ENCODE assay signal across 8 cellular contexts in genomic region chr1:169367686-169368405, GRCh38. TPM values are rescaled to one million over a fixed set of nuclear protein-coding genes. Genes with fewer than 3 reads are reported as not detected.
DNase-seq lines count a peak whose midpoint lies in the region; TF ChIP-seq lines count a peak whose summit lies in the region.

Gene BLZF1, plus strand, starts transcription at chr1:169368195. Its CDS starts 1,328 bp downstream, at chr1:169369523.
Gene NME7, minus strand, starts transcription at chr1:169367797. Its CDS starts 87 bp downstream, at chr1:169367710.

- peaks cover 8% of the 10 kb centered on the region for H3K36me3 Mint-ChIP-seq in HFFc6 (ENCODE audit: low read depth)
- H3K36me3 Mint-ChIP-seq in activated naive CD4-positive, alpha-beta T cell treated with anti-CD3 and anti-CD28 coated beads for 36 hours (ENCODE audit: low read depth) = no peaks in the 10 kb centered on the region

- H3K4me3 Mint-ChIP-seq in HFFc6 = no peak within 1 kb of the TSS
- peak within 1 kb of the TSS; percentile 50 for H3K4me3 Mint-ChIP-seq in activated naive CD4-positive, alpha-beta T cell treated with anti-CD3 and anti-CD28 coated beads for 36 hours

- intact Hi-C loops in activated naive CD4-positive, alpha-beta T cell treated with anti-CD3 and anti-CD28 coated beads for 36 hours (cut with micrococcal nuclease) = loop anchor here (1.0 to 5.0 kb wide), 21 partner anchors 22 to 1433 kb away; partner anchors contain the start of genes ATP1B1, GORAB, KIFAP3 and METTL18

- peak within 1 kb of the TSS; percentile 98 for H3K4me3 ChIP-seq in NB4 (ENCODE audit: low read depth, low read length)

- no peak within 1 kb of the TSS; the same call in 1 of the 2 replicates for H3K27ac Mint-ChIP-seq in HFFc6
- H3K27ac Mint-ChIP-seq in activated naive CD4-positive, alpha-beta T cell treated with anti-CD3 and anti-CD28 coated beads for 36 hours = no peak within 1 kb of the TSS

- DNase-seq in GM03348 (ENCODE audit: low spot score) (peak; percentile 92), HFFc6 (peak; percentile 98), NB4 (ENCODE audit: low read depth) (peak; percentile 95), SK-N-DZ (ENCODE audit: low spot score) (peak; percentile 95), glomerular endothelial cell (ENCODE audit: extremely low read depth, low read depth, low spot score) (peak; percentile 87), occipital lobe (lab: John Stamatoyannopoulos, UW) (peak; percentile 94)
- DNase-seq in activated naive CD4-positive, alpha-beta T cell treated with anti-CD3 and anti-CD28 coated beads for 36 hours = peak; percentile 99

- H3K27me3 Mint-ChIP-seq in HFFc6 (ENCODE audit: insufficient read depth) = no peaks in the 10 kb centered on the region
- H3K27me3 Mint-ChIP-seq in activated naive CD4-positive, alpha-beta T cell treated with anti-CD3 and anti-CD28 coated beads for 36 hours (ENCODE audit: low read depth) = no peaks in the 10 kb centered on the region

- peaks cover 20% of the 10 kb centered on the region for H3K4me1 Mint-ChIP-seq in HFFc6 (ENCODE audit: low read depth)
- H3K4me1 Mint-ChIP-seq in activated naive CD4-positive, alpha-beta T cell treated with anti-CD3 and anti-CD28 coated beads for 36 hours (ENCODE audit: low read depth) = peaks cover 29% of the 10 kb centered on the region

- H3K9me3 Mint-ChIP-seq in HFFc6 = peaks cover 1% of the 10 kb centered on the region; the same call in 1 of the 2 replicates
- H3K9me3 Mint-ChIP-seq in activated naive CD4-positive, alpha-beta T cell treated with anti-CD3 and anti-CD28 coated beads for 36 hours = no peaks in the 10 kb centered on the region

- peak within 1 kb of the TSS; percentile 31 for H3K27ac ChIP-seq in temporal lobe (ENCODE audit: low read depth, low read length)

- no peak for TF ChIP-seq CTCF in HFFc6 (IDR thresholded peaks at IDR 0.05)
- TF ChIP-seq CTCF in NB4 (IDR thresholded peaks at IDR 0.05; ENCODE audit: low read depth, low read length) = no peak

- CTCF ChIA-PET in activated naive CD4-positive, alpha-beta T cell treated with anti-CD3 and anti-CD28 coated beads for 36 hours (lab: Charles Lee) = interaction anchor here (0.8 to 1.2 kb wide), 4 partner anchors 15 to 524 kb away, joined by 3 read pairs; no protein-coding TSS in a partner anchor

- TF ChIP-seq POLR2A in NB4 (IDR thresholded peaks at IDR 0.05; ENCODE audit: extremely low read depth, insufficient read length) = no peak

RNA-seq across cellular contexts. Expression of gene BLZF1, which starts in this region (rescaled TPM):
- total RNA-seq in HFFc6 (2021; fragmentation: NEBNext Ultra II Directional; extraction: Animal tissue kit (Norgen Biotek cat#: 25700)) = 10 to 100 TPM; 33.2 to 37.3 (median 35.9) TPM
- 8.4 and 11.6 TPM in 2 replicates for polyA plus RNA-seq in SK-N-DZ (2014; cell fraction: cytosol; rRNA removed)
- 17.0 and 19.7 TPM in 2 replicates for polyA plus RNA-seq in SK-N-DZ (2014; cell fraction: nucleus; rRNA removed)
- 1 to 10 TPM; 5.6 to 6.0 TPM for total RNA-seq in activated naive CD4-positive, alpha-beta T cell treated with anti-CD3 and anti-CD28 coated beads for 36 hours
- total RNA-seq in glomerular endothelial cell (16.8 and 21.8 TPM in 2 replicates), occipital lobe (37.3 TPM), temporal lobe (24.3 TPM)

RNA-seq across cellular contexts. Expression of gene NME7, which starts in this region (rescaled TPM):
- 10 to 100 TPM; 16.0 to 22.2 (median 18.7) TPM for total RNA-seq in HFFc6 (2021; fragmentation: NEBNext Ultra II Directional; extraction: Animal tissue kit (Norgen Biotek cat#: 25700))
- polyA plus RNA-seq in SK-N-DZ (2014; cell fraction: cytosol; rRNA removed) = 34.3 and 40.0 TPM in 2 replicates
- polyA plus RNA-seq in SK-N-DZ (2014; cell fraction: nucleus; rRNA removed) = 12.5 and 18.6 TPM in 2 replicates
- total RNA-seq in activated naive CD4-positive, alpha-beta T cell treated with anti-CD3 and anti-CD28 coated beads for 36 hours = 1 to 10 TPM; 7.1 to 8.5 TPM
- total RNA-seq in glomerular endothelial cell (12.4 and 32.6 TPM in 2 replicates), occipital lobe (40.9 TPM), temporal lobe (39.3 TPM)

Comparison
In these comparisons a context has a peak if more than half of its experiments do, and no peak if none do; other contexts are left out.
1. Peak in every context shown above with its lines: DNase-seq, H3K4me3 ChIP-seq and H3K27ac ChIP-seq.